In the genomic region with DNA sequence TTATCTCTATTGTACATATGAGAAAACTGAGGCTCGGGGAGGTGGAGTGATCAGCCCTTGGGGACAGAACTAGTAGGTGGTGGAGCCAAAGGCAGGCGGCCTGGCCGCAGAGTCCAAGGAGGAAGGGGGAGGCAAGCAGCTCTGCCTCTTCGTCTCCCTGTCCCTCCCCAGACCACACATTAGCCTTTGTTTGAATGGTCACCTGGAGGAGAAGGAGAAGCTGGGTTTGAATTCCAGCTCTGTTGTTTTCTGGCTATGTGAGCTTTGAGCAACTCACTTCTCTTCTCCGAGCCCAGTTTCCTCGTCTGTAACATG, we compare ENCODE assay signal across 10 cellular contexts. TPM values are rescaled to one million over a fixed set of nuclear protein-coding genes. Genes with fewer than 3 reads are reported as not detected.
"Had no signal": no experiment of that assay in that cellular context is flagged by ENCODE, and none has a peak within 500 bp of the region (broad histone marks: within the 10 kb centered on the region; RNA-seq: fewer than 3 reads in every experiment).

No MANE protein-coding gene starts in this region.

- H3K36me3 ChIP-seq: esophagus muscularis mucosa, lower lobe of right lung, upper lobe of right lung had no signal

- H3K27ac ChIP-seq: esophagus muscularis mucosa, lower lobe of right lung, skin epidermis, testis, upper lobe of right lung had no signal

- H3K4me3 ChIP-seq: esophagus muscularis mucosa, lower lobe of right lung, skin epidermis, testis, upper lobe of right lung had no signal

- H3K27me3 ChIP-seq: testis, upper lobe of right lung had no signal

- H3K9me3 ChIP-seq: esophagus muscularis mucosa, lower lobe of right lung, testis, upper lobe of right lung had no signal

- H3K4me3 Mint-ChIP-seq: WTC11 had no signal

- H3K9me3 Mint-ChIP-seq: activated T-helper 2 cell treated with anti-CD3 and anti-CD28 coated beads, Interferon-gamma antibody, Interleukin-2, Interleukin-4, amounts not matched to agents 10 μg/mL and 5 μg/mL and 100 μg/mL, durations not matched to agents 14 hours and 24 hours and 36 hours; T-cell; WTC11 had no signal

- H3K36me3 Mint-ChIP-seq: naive thymus-derived CD4-positive, alpha-beta T cell; T-cell; WTC11 had no signal

- H3K27ac Mint-ChIP-seq: activated T-helper 2 cell treated with anti-CD3 and anti-CD28 coated beads, Interferon-gamma antibody, Interleukin-2, Interleukin-4, amounts not matched to agents 10 μg/mL and 5 μg/mL and 100 μg/mL, durations not matched to agents 14 hours and 24 hours and 36 hours; WTC11 had no signal

RNA-seq across cellular contexts. Expression of gene LAPTM5, which starts 21.4 kb away (rescaled TPM):
- total RNA-seq: fibroblast of villous mesenchyme had no signal

RNA-seq across cellular contexts. Expression of gene MATN1, which starts 55.6 kb away (rescaled TPM):
- total RNA-seq: esophagus muscularis mucosa, fibroblast of villous mesenchyme, lower lobe of right lung, upper lobe of right lung had no signal
- polyA plus RNA-seq: naive thymus-derived CD4-positive, alpha-beta T cell had no signal
